17 cellular contexts compared by ENCODE assay signal in the genomic region with DNA sequence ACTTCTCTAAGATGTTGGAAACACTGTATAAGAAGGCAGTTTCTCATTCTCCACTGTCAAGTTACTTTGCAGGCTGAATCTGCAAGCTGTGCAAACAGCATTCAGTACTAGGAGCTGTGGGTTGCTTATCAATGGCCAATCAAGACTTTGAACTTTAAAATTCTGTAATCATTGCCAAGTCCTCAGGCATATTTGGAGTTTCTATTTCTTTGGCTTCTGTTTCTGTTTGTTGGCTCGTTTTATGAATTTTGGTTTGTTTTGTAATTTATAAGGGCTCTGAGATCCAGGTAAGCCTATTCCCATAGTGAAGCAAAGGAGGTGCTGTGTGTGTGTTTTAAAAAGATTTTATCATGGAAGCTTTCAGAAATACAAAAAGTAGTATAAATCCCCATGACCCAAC. TPM values are rescaled to one million over a fixed set of nuclear protein-coding genes. Genes with fewer than 3 reads are reported as not detected.
A peak's percentile ranks its signal among the peaks of the same experiment; 100 is the strongest.
DNase-seq lines count a peak whose midpoint lies in the region; ATAC-seq and TF ChIP-seq lines count a peak whose summit lies in the region.
"Had no signal": no experiment of that assay in that cellular context is flagged by ENCODE, and none has a peak within 500 bp of the region (broad histone marks: within the 10 kb centered on the region; RNA-seq: fewer than 3 reads in every experiment).

No MANE protein-coding gene starts in this region.

- H3K4me1 Mint-ChIP-seq in activated T-helper 2 cell treated with anti-CD3 and anti-CD28 coated beads, Interferon-gamma antibody, Interleukin-2, Interleukin-4, amounts not matched to agents 10 μg/mL and 5 μg/mL and 100 μg/mL, durations not matched to agents 14 hours and 24 hours and 36 hours (ENCODE audit: low read depth), result peaks cover 25% of the 10 kb centered on the region

- peaks cover 2% of the 10 kb centered on the region for H3K27me3 Mint-ChIP-seq in activated T-helper 2 cell treated with anti-CD3 and anti-CD28 coated beads, Interferon-gamma antibody, Interleukin-2, Interleukin-4, amounts not matched to agents 10 μg/mL and 5 μg/mL and 100 μg/mL, durations not matched to agents 14 hours and 24 hours and 36 hours (ENCODE audit: low read depth)

- no peaks in the 10 kb centered on the region for H3K27me3 ChIP-seq in left ventricle myocardium inferior (ENCODE audit: low read depth)
- H3K27me3 ChIP-seq in right lobe of liver, result no peaks in the 10 kb centered on the region
- H3K27me3 ChIP-seq: BLaER1 treated with 17β-estradiol and CSF1 and Interleukin-3, amounts not matched to agents 10 nM and 100 nM; SJCRH30 had no signal

- peak overlapping the region; percentile 3 for H3K4me3 Mint-ChIP-seq in activated T-helper 2 cell treated with anti-CD3 and anti-CD28 coated beads, Interferon-gamma antibody, Interleukin-2, Interleukin-4, amounts not matched to agents 10 μg/mL and 5 μg/mL and 100 μg/mL, durations not matched to agents 14 hours and 24 hours and 36 hours (ENCODE audit: low read depth)

- TF ChIP-seq CTCF in left ventricle myocardium inferior (IDR thresholded peaks at IDR 0.05; ENCODE audit: borderline replicate concordance) (no peak), right lobe of liver (IDR thresholded peaks at IDR 0.05) (peak in 1 of 4 donors; percentile 13)

- H3K36me3 Mint-ChIP-seq in activated T-helper 2 cell treated with anti-CD3 and anti-CD28 coated beads, Interferon-gamma antibody, Interleukin-2, Interleukin-4, amounts not matched to agents 10 μg/mL and 5 μg/mL and 100 μg/mL, durations not matched to agents 14 hours and 24 hours and 36 hours (ENCODE audit: low read depth), result peaks cover 9% of the 10 kb centered on the region

- H3K36me3 ChIP-seq in left ventricle myocardium inferior (no peaks in the 10 kb centered on the region), right lobe of liver (no peaks in the 10 kb centered on the region)
- H3K36me3 ChIP-seq: BLaER1 treated with 17β-estradiol and CSF1 and Interleukin-3, amounts not matched to agents 10 nM and 100 nM; SJCRH30 had no signal

- no peak for TF ChIP-seq POLR2A in right lobe of liver (IDR thresholded peaks at IDR 0.05)

- H3K4me3 ChIP-seq in left ventricle myocardium inferior, result no peak overlapping the region
- peak overlapping the region in 2 of 3 donors; percentile 4 to 21 for H3K4me3 ChIP-seq in right lobe of liver
- H3K4me3 ChIP-seq: BLaER1 treated with 17β-estradiol and CSF1 and Interleukin-3, amounts not matched to agents 10 nM and 100 nM; PC-9; SJCRH30 had no signal

- WGBS in right lobe of liver (ENCODE audit: insufficient coverage, low coverage, low lambda C conversion rate, missing lambda C conversion rate), result 15% methylated on average over 1 of the region's 1 CpG

- peak overlapping the region; percentile 69 for H3K27ac ChIP-seq in left ventricle myocardium inferior (replicated peaks)
- peak overlapping the region; percentile 39 to 58 (median 43) for H3K27ac ChIP-seq in right lobe of liver
- H3K27ac ChIP-seq: PC-9, RWPE1, SJCRH30 had no signal

- peaks cover 45% of the 10 kb centered on the region for H3K4me1 ChIP-seq in left ventricle myocardium inferior
- peaks cover 2 to 24% (median 12%) of the 10 kb centered on the region in 4 donors for H3K4me1 ChIP-seq in right lobe of liver
- H3K4me1 ChIP-seq: SJCRH30 had no signal

- DNase-seq in left ventricle myocardium inferior (no peak), Right ventricle myocardium superior (no peak), right lobe of liver (no peak), NCI-H510A treated with DMSO at 0.1 percent for 48 hours (lab: John Stamatoyannopoulos, UW) (no peak), NCI-H187 treated with DMSO at 0.1 percent for 48 hours (lab: John Stamatoyannopoulos, UW) (no peak)
- no peak for DNase-seq in activated T-helper 2 cell treated with anti-CD3 and anti-CD28 coated beads, Interferon-gamma antibody, Interleukin-2, Interleukin-4, amounts not matched to agents 10 μg/mL and 5 μg/mL and 100 μg/mL, durations not matched to agents 14 hours and 24 hours and 36 hours (ENCODE audit: low spot score)
- DNase-seq: GOT3, NCI-H1092 treated with DMSO at 0.1 percent for 48 hours, NCI-H146, NCI-H2081, NCI-H510A, NCI-H774, PC-9, SJCRH30 had no signal

- H3K9me3 Mint-ChIP-seq in activated T-helper 2 cell treated with anti-CD3 and anti-CD28 coated beads, Interferon-gamma antibody, Interleukin-2, Interleukin-4, amounts not matched to agents 10 μg/mL and 5 μg/mL and 100 μg/mL, durations not matched to agents 14 hours and 24 hours and 36 hours, result peaks cover 24% of the 10 kb centered on the region

- H3K9me3 ChIP-seq in left ventricle myocardium inferior (replicated peaks), result no peaks in the 10 kb centered on the region
- no peaks in the 10 kb centered on the region for H3K9me3 ChIP-seq in right lobe of liver
- H3K9me3 ChIP-seq: SJCRH30 had no signal

- H3K27ac Mint-ChIP-seq in activated T-helper 2 cell treated with anti-CD3 and anti-CD28 coated beads, Interferon-gamma antibody, Interleukin-2, Interleukin-4, amounts not matched to agents 10 μg/mL and 5 μg/mL and 100 μg/mL, durations not matched to agents 14 hours and 24 hours and 36 hours, result no peak overlapping the region

- ATAC-seq in Right ventricle myocardium superior (ENCODE audit: poor library complexity) (no peak), right lobe of liver (peak; percentile 83 to 93 (median 90)), GM18861 (IDR thresholded peaks at IDR 0.05; ENCODE audit: unreplicated experiment) (no peak)

- intact Hi-C loops in left ventricle myocardium inferior (cut with micrococcal nuclease), result loop anchor here (10.0 kb wide), 1 partner anchor 62 kb away; no protein-coding TSS in a partner anchor
- intact Hi-C loops in Right ventricle myocardium superior (cut with DNase I), result no loop called here
- intact Hi-C loops in activated T-helper 2 cell treated with anti-CD3 and anti-CD28 coated beads, Interferon-gamma antibody, Interleukin-2, Interleukin-4, amounts not matched to agents 10 μg/mL and 5 μg/mL and 100 μg/mL, durations not matched to agents 14 hours and 24 hours and 36 hours (cut with micrococcal nuclease), result loop anchor here (1.0 kb wide), 1 partner anchor 9 kb away; no protein-coding TSS in a partner anchor
- intact Hi-C loops in right lobe of liver (cut with DNase I), result no loop called here

RNA-seq across cellular contexts. Expression of gene TLNRD1, which starts 32.1 kb away (rescaled TPM):
- total RNA-seq in left ventricle myocardium inferior (5.5 TPM), Right ventricle myocardium superior (6.1 TPM), right lobe of liver (1 to 10 TPM; 3.0 to 7.4 (median 5.5) TPM)
- total RNA-seq in activated T-helper 2 cell treated with anti-CD3 and anti-CD28 coated beads, Interferon-gamma antibody, Interleukin-2, Interleukin-4, amounts not matched to agents 10 μg/mL and 5 μg/mL and 100 μg/mL, durations not matched to agents 14 hours and 24 hours and 36 hours, result 18.5 and 19.1 TPM in 2 replicates

RNA-seq across cellular contexts. Expression of gene MESD, which starts 43.2 kb away (rescaled TPM):
- total RNA-seq in left ventricle myocardium inferior (13.5 TPM), Right ventricle myocardium superior (12.5 TPM), right lobe of liver (10 to 100 TPM; 10.8 to 16.7 (median 14.6) TPM)
- total RNA-seq in activated T-helper 2 cell treated with anti-CD3 and anti-CD28 coated beads, Interferon-gamma antibody, Interleukin-2, Interleukin-4, amounts not matched to agents 10 μg/mL and 5 μg/mL and 100 μg/mL, durations not matched to agents 14 hours and 24 hours and 36 hours, result 27.0 and 28.6 TPM in 2 replicates

Comparison
In these comparisons a context has a peak if more than half of its experiments do, and no peak if none do; other contexts are left out.
1. intact Hi-C loops: an anchor here in left ventricle myocardium inferior (10.0 kb wide) and activated T-helper 2 cell treated with anti-CD3 and anti-CD28 coated beads, Interferon-gamma antibody, Interleukin-2, Interleukin-4, amounts not matched to agents 10 μg/mL and 5 μg/mL and 100 μg/mL, durations not matched to agents 14 hours and 24 hours and 36 hours (1.0 kb wide); none called in Right ventricle myocardium superior and right lobe of liver.
2. ATAC-seq: peak in right lobe of liver (4 of 4); none in Right ventricle myocardium superior (single experiment) and GM18861 (single experiment).